Comparison of ENCODE assay signal across 11 cellular contexts in the genomic region with DNA sequence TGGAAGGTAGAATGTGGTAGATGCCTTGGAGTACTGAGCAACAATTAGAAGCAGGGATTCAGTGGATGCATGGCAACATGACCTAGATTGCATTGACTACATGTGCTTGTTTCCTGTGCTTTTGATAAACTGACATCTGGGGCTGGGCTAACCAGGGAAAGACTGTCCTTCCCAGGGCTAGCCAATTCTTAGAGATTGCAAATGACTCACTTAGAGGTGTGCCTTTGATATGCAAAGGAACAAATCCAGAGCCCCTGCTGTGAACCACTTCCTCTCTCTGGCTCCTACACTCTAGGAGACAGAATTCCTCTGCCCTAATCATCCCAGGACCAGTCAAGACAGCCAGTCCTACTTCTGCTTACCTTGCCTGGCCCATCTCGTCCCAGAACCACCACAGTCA.
A peak's percentile ranks its signal among the peaks of the same experiment; 100 is the strongest.
DNase-seq lines count a peak whose midpoint lies in the region; ATAC-seq and TF ChIP-seq lines count a peak whose summit lies in the region.
"Had no signal": no experiment of that assay in that cellular context is flagged by ENCODE, and none has a peak within 500 bp of the region (broad histone marks: within the 10 kb centered on the region; RNA-seq: fewer than 3 reads in every experiment).

No MANE protein-coding gene starts in this region.

- no peak overlapping the region for H3K9ac ChIP-seq in endodermal cell (ENCODE audit: extremely low read depth, low read length, poor library complexity, severe bottlenecking)

- H3K36me3 ChIP-seq in GM23338 (ENCODE audit: insufficient read depth) = no peaks in the 10 kb centered on the region
- no peaks in the 10 kb centered on the region for H3K36me3 ChIP-seq in endodermal cell (ENCODE audit: control insufficient read depth, insufficient read depth, low read length)

- H3K27me3 Mint-ChIP-seq in GM23338 (ENCODE audit: insufficient read depth, low read depth, poor library complexity) (peaks cover 9% of the 10 kb centered on the region), endodermal cell (ENCODE audit: insufficient read depth) (no peaks in the 10 kb centered on the region), nephron progenitor cell (ENCODE audit: low read depth, poor library complexity) (no peaks in the 10 kb centered on the region)

- no peaks in the 10 kb centered on the region for H3K79me2 ChIP-seq in GM23338 (replicated peaks; ENCODE audit: insufficient read depth)

- 0 to 23% methylated on average over 1 of the region's 1 CpG for WGBS in endodermal cell (ENCODE audit: insufficient coverage in 1 of 2, insufficient read length in 1 of 2), 2 experiments

- TF ChIP-seq CTCF in GM23338 (conservative IDR thresholded peaks at IDR 0.05; ENCODE audit: low read depth in 2 of 2) (no peak), endodermal cell (conservative IDR thresholded peaks at IDR 0.05) (no peak), nephron progenitor cell (IDR thresholded peaks at IDR 0.05) (no peak)

- no peaks in the 10 kb centered on the region; the same call in 1 of the 2 replicates for H3F3A ChIP-seq in GM23338 (replicated peaks; ENCODE audit: low read depth)

- peak overlapping the region; percentile 79 for H3K27ac Mint-ChIP-seq in GM23338
- H3K27ac Mint-ChIP-seq in endodermal cell = peak overlapping the region; percentile 82
- peak overlapping the region; percentile 20 for H3K27ac Mint-ChIP-seq in nephron progenitor cell
- H3K27ac Mint-ChIP-seq: stimulated activated memory B cell treated with anti-CD40 and anti-IgM and Interleukin-4, amounts not matched to agents 10 μg/mL and 1 μg/mL and 100 μg/mL, for 72 hours had no signal

- peaks cover 5% of the 10 kb centered on the region for H3K9me2 ChIP-seq in GM23338 (ENCODE audit: insufficient read depth)

- H3K4me3 ChIP-seq in GM23338 (no peak overlapping the region), endodermal cell (ENCODE audit: low read length) (no peak overlapping the region)

- H4K20me1 ChIP-seq in GM23338 (replicated peaks; ENCODE audit: insufficient read depth) = no peaks in the 10 kb centered on the region

- H3K4me1 ChIP-seq in GM23338 (ENCODE audit: insufficient read depth) (peaks cover 36% of the 10 kb centered on the region), endodermal cell (ENCODE audit: control insufficient read depth, insufficient read depth, low read length) (no peaks in the 10 kb centered on the region)

- H3K27ac ChIP-seq in GM23338 (ENCODE audit: low read depth) (peak overlapping the region; percentile 59; the same call in 1 of the 2 replicates), endodermal cell (ENCODE audit: low read depth, low read length) (no peak overlapping the region)

- H3K9me3 Mint-ChIP-seq in GM23338 (peaks cover 15% of the 10 kb centered on the region), endodermal cell (no peaks in the 10 kb centered on the region), nephron progenitor cell (peaks cover 10% of the 10 kb centered on the region)
- H3K9me3 Mint-ChIP-seq: stimulated activated memory B cell treated with anti-CD40 and anti-IgM and Interleukin-4, amounts not matched to agents 10 μg/mL and 1 μg/mL and 100 μg/mL, for 72 hours had no signal

- H3K27me3 ChIP-seq in GM23338 (ENCODE audit: insufficient read depth) = no peaks in the 10 kb centered on the region
- H3K27me3 ChIP-seq in endodermal cell (ENCODE audit: control insufficient read depth, insufficient read depth, low read length, poor library complexity, severe bottlenecking) = no peaks in the 10 kb centered on the region

- H3K36me3 Mint-ChIP-seq in GM23338 (ENCODE audit: low read depth) (peaks cover 13% of the 10 kb centered on the region), endodermal cell (ENCODE audit: low read depth) (no peaks in the 10 kb centered on the region), nephron progenitor cell (ENCODE audit: low read depth) (no peaks in the 10 kb centered on the region)
- H3K36me3 Mint-ChIP-seq: stimulated activated memory B cell treated with anti-CD40 and anti-IgM and Interleukin-4, amounts not matched to agents 10 μg/mL and 1 μg/mL and 100 μg/mL, for 72 hours had no signal

- peak overlapping the region; percentile 22 for H3K4me2 ChIP-seq in GM23338

- ATAC-seq in GM23338 (peak; percentile 94), HG02840 (IDR thresholded peaks at IDR 0.05; ENCODE audit: low FRiP score, unreplicated experiment) (no peak), GM21737 (IDR thresholded peaks at IDR 0.05; ENCODE audit: unreplicated experiment) (no peak)
- ATAC-seq: stimulated activated memory B cell treated with anti-CD40 and anti-IgM and Interleukin-4, amounts not matched to agents 10 μg/mL and 1 μg/mL and 100 μg/mL, for 72 hours had no signal

- DNase-seq in GM23338 (ENCODE audit: low spot score) = peak; percentile 98
- peak; percentile 3 for DNase-seq in MV-4-11 (lab: John Stamatoyannopoulos, UW)
- peak; percentile 96 for DNase-seq in endodermal cell
- no peak for DNase-seq in nephron progenitor cell
- no peak for DNase-seq in Ammon's horn (ENCODE audit: low spot score)
- no peak for DNase-seq in NCI-H2081 (lab: John Stamatoyannopoulos, UW)
- DNase-seq: NCI-H1930, T-helper 2 cell had no signal

- no peaks in the 10 kb centered on the region for H3K9me3 ChIP-seq in endodermal cell (ENCODE audit: control insufficient read depth, low read length)

- no peak overlapping the region for H2AFZ ChIP-seq in GM23338

- H3K4me1 Mint-ChIP-seq in GM23338 (peaks cover 37% of the 10 kb centered on the region), endodermal cell (peaks cover 12% of the 10 kb centered on the region), nephron progenitor cell (peaks cover 57% of the 10 kb centered on the region)
- H3K4me1 Mint-ChIP-seq: stimulated activated memory B cell treated with anti-CD40 and anti-IgM and Interleukin-4, amounts not matched to agents 10 μg/mL and 1 μg/mL and 100 μg/mL, for 72 hours had no signal

- H3K4me3 Mint-ChIP-seq in GM23338 (0 out of 3 replicates have a peak overlapping the region, but pooled peaks have one; percentile 6), endodermal cell (no peak overlapping the region), nephron progenitor cell (no peak overlapping the region)
- H3K4me3 Mint-ChIP-seq: stimulated activated memory B cell treated with anti-CD40 and anti-IgM and Interleukin-4, amounts not matched to agents 10 μg/mL and 1 μg/mL and 100 μg/mL, for 72 hours had no signal

TF ChIP-seq in GM23338, 12 proteins besides CTCF, POLR2A, EP300 and RAD21 (continues in another document):
- TF ChIP-seq ZNF331 (CRISPR knock-in tag; IDR thresholded peaks at IDR 0.05; ENCODE audit: low read depth) (no peak), JUNB (IDR thresholded peaks at IDR 0.05; ENCODE audit: unreplicated experiment) (no peak)
- TF ChIP-seq, protein P1, sequence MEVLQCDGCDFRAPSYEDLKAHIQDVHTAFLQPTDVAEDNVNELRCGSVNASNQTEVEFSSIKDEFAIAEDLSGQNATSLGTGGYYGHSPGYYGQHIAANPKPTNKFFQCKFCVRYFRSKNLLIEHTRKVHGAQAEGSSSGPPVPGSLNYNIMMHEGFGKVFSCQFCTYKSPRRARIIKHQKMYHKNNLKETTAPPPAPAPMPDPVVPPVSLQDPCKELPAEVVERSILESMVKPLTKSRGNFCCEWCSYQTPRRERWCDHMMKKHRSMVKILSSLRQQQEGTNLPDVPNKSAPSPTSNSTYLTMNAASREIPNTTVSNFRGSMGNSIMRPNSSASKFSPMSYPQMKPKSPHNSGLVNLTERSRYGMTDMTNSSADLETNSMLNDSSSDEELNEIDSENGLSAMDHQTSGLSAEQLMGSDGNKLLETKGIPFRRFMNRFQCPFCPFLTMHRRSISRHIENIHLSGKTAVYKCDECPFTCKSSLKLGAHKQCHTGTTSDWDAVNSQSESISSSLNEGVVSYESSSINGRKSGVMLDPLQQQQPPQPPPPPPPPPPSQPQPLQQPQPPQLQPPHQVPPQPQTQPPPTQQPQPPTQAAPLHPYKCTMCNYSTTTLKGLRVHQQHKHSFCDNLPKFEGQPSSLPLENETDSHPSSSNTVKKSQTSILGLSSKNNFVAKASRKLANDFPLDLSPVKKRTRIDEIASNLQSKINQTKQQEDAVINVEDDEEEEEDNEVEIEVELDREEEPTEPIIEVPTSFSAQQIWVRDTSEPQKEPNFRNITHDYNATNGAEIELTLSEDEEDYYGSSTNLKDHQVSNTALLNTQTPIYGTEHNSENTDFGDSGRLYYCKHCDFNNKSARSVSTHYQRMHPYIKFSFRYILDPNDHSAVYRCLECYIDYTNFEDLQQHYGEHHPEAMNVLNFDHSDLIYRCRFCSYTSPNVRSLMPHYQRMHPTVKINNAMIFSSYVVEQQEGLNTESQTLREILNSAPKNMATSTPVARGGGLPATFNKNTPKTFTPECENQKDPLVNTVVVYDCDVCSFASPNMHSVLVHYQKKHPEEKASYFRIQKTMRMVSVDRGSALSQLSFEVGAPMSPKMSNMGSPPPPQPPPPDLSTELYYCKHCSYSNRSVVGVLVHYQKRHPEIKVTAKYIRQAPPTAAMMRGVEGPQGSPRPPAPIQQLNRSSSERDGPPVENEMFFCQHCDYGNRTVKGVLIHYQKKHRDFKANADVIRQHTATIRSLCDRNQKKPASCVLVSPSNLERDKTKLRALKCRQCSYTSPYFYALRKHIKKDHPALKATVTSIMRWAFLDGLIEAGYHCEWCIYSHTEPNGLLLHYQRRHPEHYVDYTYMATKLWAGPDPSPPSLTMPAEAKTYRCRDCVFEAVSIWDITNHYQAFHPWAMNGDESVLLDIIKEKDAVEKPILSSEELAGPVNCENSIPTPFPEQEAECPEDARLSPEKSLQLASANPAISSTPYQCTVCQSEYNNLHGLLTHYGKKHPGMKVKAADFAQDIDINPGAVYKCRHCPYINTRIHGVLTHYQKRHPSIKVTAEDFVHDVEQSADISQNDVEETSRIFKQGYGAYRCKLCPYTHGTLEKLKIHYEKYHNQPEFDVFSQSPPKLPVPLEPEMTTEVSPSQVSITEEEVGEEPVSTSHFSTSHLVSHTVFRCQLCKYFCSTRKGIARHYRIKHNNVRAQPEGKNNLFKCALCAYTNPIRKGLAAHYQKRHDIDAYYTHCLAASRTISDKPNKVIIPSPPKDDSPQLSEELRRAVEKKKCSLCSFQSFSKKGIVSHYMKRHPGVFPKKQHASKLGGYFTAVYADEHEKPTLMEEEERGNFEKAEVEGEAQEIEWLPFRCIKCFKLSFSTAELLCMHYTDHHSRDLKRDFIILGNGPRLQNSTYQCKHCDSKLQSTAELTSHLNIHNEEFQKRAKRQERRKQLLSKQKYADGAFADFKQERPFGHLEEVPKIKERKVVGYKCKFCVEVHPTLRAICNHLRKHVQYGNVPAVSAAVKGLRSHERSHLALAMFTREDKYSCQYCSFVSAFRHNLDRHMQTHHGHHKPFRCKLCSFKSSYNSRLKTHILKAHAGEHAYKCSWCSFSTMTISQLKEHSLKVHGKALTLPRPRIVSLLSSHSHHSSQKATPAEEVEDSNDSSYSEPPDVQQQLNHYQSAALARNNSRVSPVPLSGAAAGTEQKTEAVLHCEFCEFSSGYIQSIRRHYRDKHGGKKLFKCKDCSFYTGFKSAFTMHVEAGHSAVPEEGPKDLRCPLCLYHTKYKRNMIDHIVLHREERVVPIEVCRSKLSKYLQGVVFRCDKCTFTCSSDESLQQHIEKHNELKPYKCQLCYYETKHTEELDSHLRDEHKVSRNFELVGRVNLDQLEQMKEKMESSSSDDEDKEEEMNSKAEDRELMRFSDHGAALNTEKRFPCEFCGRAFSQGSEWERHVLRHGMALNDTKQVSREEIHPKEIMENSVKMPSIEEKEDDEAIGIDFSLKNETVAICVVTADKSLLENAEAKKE (CRISPR knock-in tag; IDR thresholded peaks at IDR 0.05) = peak; percentile 96

Comparison
In these comparisons a context has a peak if more than half of its experiments do, and no peak if none do; other contexts are left out.
1. DNase-seq: peak in GM23338 (single experiment), MV-4-11 (single experiment) and endodermal cell (single experiment); none in nephron progenitor cell (single experiment), Ammon's horn (single experiment) and NCI-H2081 (0 of 2).
2. H3K27ac Mint-ChIP-seq: peak in every context shown above with its lines; median percentile 82 in endodermal cell; 79 in GM23338; 20 in nephron progenitor cell.